Comparison of ENCODE assay signal across 22 cellular contexts in genomic region chr3:170524072-170524471, GRCh38.
DNase-seq lines count a peak whose midpoint lies in the region; ATAC-seq and TF ChIP-seq lines count a peak whose summit lies in the region.
"Had no signal": no experiment of that assay in that cellular context is flagged by ENCODE, and none has a peak within 500 bp of the region (broad histone marks: within the 10 kb centered on the region; RNA-seq: fewer than 3 reads in every experiment).

No MANE protein-coding gene starts in this region.

- H3K4me1 Mint-ChIP-seq in activated T-helper 2 cell treated with anti-CD3 and anti-CD28 coated beads, Interferon-gamma antibody, Interleukin-2, Interleukin-4, amounts not matched to agents 10 μg/mL and 5 μg/mL and 100 μg/mL, durations not matched to agents 14 hours and 24 hours and 36 hours (ENCODE audit: low read depth), result peaks cover 8% of the 10 kb centered on the region

- H3K27ac ChIP-seq in HEK293 (ENCODE audit: extremely low read depth, low read depth, low read length), result no peak overlapping the region
- H3K27ac ChIP-seq: 22Rv1, ascending aorta, tibial nerve had no signal

- H3K27me3 Mint-ChIP-seq in activated T-helper 2 cell treated with anti-CD3 and anti-CD28 coated beads, Interferon-gamma antibody, Interleukin-2, Interleukin-4, amounts not matched to agents 10 μg/mL and 5 μg/mL and 100 μg/mL, durations not matched to agents 14 hours and 24 hours and 36 hours (ENCODE audit: low read depth), result peaks cover 18% of the 10 kb centered on the region

- no peak overlapping the region for H3K4me3 Mint-ChIP-seq in activated T-helper 2 cell treated with anti-CD3 and anti-CD28 coated beads, Interferon-gamma antibody, Interleukin-2, Interleukin-4, amounts not matched to agents 10 μg/mL and 5 μg/mL and 100 μg/mL, durations not matched to agents 14 hours and 24 hours and 36 hours (ENCODE audit: low read depth)
- H3K4me3 Mint-ChIP-seq: activated CD4-positive, alpha-beta memory T cell treated with anti-CD3 and anti-CD28 coated beads, Interleukin-2, amount 10 ng/mL, durations not matched to agents 7 days and 5 days; activated naive CD4-positive, alpha-beta T cell treated with anti-CD3 and anti-CD28 coated beads for 36 hours; T-helper 2 cell treated with Interferon-gamma antibody and Interleukin-4, amounts not matched to agents 5 μg/mL and 100 μg/mL, for 36 hours; WTC11 had no signal

- H3K4me1 ChIP-seq in HEK293 (ENCODE audit: control insufficient read depth, insufficient read depth, low read length), result peaks cover 3% of the 10 kb centered on the region; the same call in 1 of the 2 replicates
- H3K4me1 ChIP-seq: ascending aorta, tibial nerve had no signal

- no peaks in the 10 kb centered on the region for H3K9me3 ChIP-seq in HEK293 (ENCODE audit: control insufficient read depth, insufficient read depth, low read depth, low read length)
- H3K9me3 ChIP-seq: ascending aorta, HAP-1, tibial nerve had no signal

- no peaks in the 10 kb centered on the region for H3K36me3 ChIP-seq in HEK293 (ENCODE audit: control insufficient read depth in 2 of 2, insufficient read depth in 1 of 2, low read length in 2 of 2)
- H3K36me3 ChIP-seq: ascending aorta, HAP-1, tibial nerve had no signal

- no peaks in the 10 kb centered on the region for H3K36me3 Mint-ChIP-seq in activated T-helper 2 cell treated with anti-CD3 and anti-CD28 coated beads, Interferon-gamma antibody, Interleukin-2, Interleukin-4, amounts not matched to agents 10 μg/mL and 5 μg/mL and 100 μg/mL, durations not matched to agents 14 hours and 24 hours and 36 hours (ENCODE audit: low read depth)
- H3K36me3 Mint-ChIP-seq: WTC11 had no signal

- H3K4me3 ChIP-seq in HEK293 (ENCODE audit: low read depth, low read length) (no peak overlapping the region), fibroblast of the aortic adventitia (ENCODE audit: low read depth, low read length) (no peak overlapping the region)
- H3K4me3 ChIP-seq: ascending aorta, HAP-1, tibial nerve had no signal

- CTCF ChIA-PET in HEK293 (lab: Yijun Ruan, JAX), result no interaction called here

- intact Hi-C loops in activated T-helper 2 cell treated with anti-CD3 and anti-CD28 coated beads, Interferon-gamma antibody, Interleukin-2, Interleukin-4, amounts not matched to agents 10 μg/mL and 5 μg/mL and 100 μg/mL, durations not matched to agents 14 hours and 24 hours and 36 hours (cut with micrococcal nuclease), result loop anchor here (5.0 kb wide), 1 partner anchor 48 kb away; no protein-coding TSS in a partner anchor

- DNase-seq in DMS153 (lab: John Stamatoyannopoulos, UW), result peak; percentile 49
- no peak for DNase-seq in DMS153 treated with DMSO at 0.1 percent for 48 hours (lab: John Stamatoyannopoulos, UW; ENCODE audit: unreplicated experiment)
- peak; percentile 52 for DNase-seq in NCI-H345 treated with DMSO at 0.1 percent for 48 hours (lab: John Stamatoyannopoulos, UW; ENCODE audit: unreplicated experiment)
- peak; percentile 54 for DNase-seq in fibroblast of the aortic adventitia (ENCODE audit: low read depth)
- DNase-seq in left lobe of liver (ENCODE audit: low spot score), result no peak
- DNase-seq in activated T-helper 2 cell treated with anti-CD3 and anti-CD28 coated beads, Interferon-gamma antibody, Interleukin-2, Interleukin-4, amounts not matched to agents 10 μg/mL and 5 μg/mL and 100 μg/mL, durations not matched to agents 14 hours and 24 hours and 36 hours (ENCODE audit: low spot score), result no peak
- DNase-seq: activated CD4-positive, alpha-beta memory T cell treated with anti-CD3 and anti-CD28 coated beads, Interleukin-2, amount 10 ng/mL, durations not matched to agents 7 days and 5 days; activated naive CD4-positive, alpha-beta T cell treated with anti-CD3 and anti-CD28 coated beads for 36 hours; activated T-cell treated with anti-CD3 and anti-CD28 coated beads, Interleukin-2, amount 50 U/mL, for 1 hour; NCI-H146; NK-92 treated with Interleukin-12 subunit alpha and Interleukin-12 subunit beta, amount 100 ng/mL, for 24 hours; posterior cingulate gyrus; stimulated activated CD4-positive, alpha-beta T cell treated with anti-CD3 and anti-CD28 coated beads, Interleukin-2, amount 100 ng/mL, for 24 hours; stimulated activated naive CD8-positive, alpha-beta T cell treated with anti-CD3 and anti-CD28 coated beads, Interleukin-15, Interleukin-2, amounts not matched to agents 100 U/mL and 50 U/mL, for 24 hours had no signal

- POLR2A ChIA-PET in HEK293 (lab: Yijun Ruan, JAX), result no interaction called here

- no peak overlapping the region for H3K27ac Mint-ChIP-seq in activated T-helper 2 cell treated with anti-CD3 and anti-CD28 coated beads, Interferon-gamma antibody, Interleukin-2, Interleukin-4, amounts not matched to agents 10 μg/mL and 5 μg/mL and 100 μg/mL, durations not matched to agents 14 hours and 24 hours and 36 hours
- H3K27ac Mint-ChIP-seq: activated CD4-positive, alpha-beta memory T cell treated with anti-CD3 and anti-CD28 coated beads, Interleukin-2, amount 10 ng/mL, durations not matched to agents 7 days and 5 days; activated naive CD4-positive, alpha-beta T cell treated with anti-CD3 and anti-CD28 coated beads for 36 hours; T-helper 2 cell treated with Interferon-gamma antibody and Interleukin-4, amounts not matched to agents 5 μg/mL and 100 μg/mL, for 36 hours; WTC11 had no signal

- no peaks in the 10 kb centered on the region for H3K9me3 Mint-ChIP-seq in activated T-helper 2 cell treated with anti-CD3 and anti-CD28 coated beads, Interferon-gamma antibody, Interleukin-2, Interleukin-4, amounts not matched to agents 10 μg/mL and 5 μg/mL and 100 μg/mL, durations not matched to agents 14 hours and 24 hours and 36 hours
- H3K9me3 Mint-ChIP-seq: activated CD4-positive, alpha-beta memory T cell treated with anti-CD3 and anti-CD28 coated beads, Interleukin-2, amount 10 ng/mL, durations not matched to agents 7 days and 5 days; activated naive CD4-positive, alpha-beta T cell treated with anti-CD3 and anti-CD28 coated beads for 36 hours; T-helper 2 cell treated with Interferon-gamma antibody and Interleukin-4, amounts not matched to agents 5 μg/mL and 100 μg/mL, for 36 hours; WTC11 had no signal

- TF ChIP-seq CTCF in HEK293 (tag by site-specific recombination; IDR thresholded peaks at IDR 0.05) (no peak), fibroblast of the aortic adventitia (IDR thresholded peaks at IDR 0.05; ENCODE audit: insufficient read depth, low read length) (no peak)

- ATAC-seq in left lobe of liver (no peak), HG02678 (IDR thresholded peaks at IDR 0.05; ENCODE audit: unreplicated experiment) (no peak)
- ATAC-seq: stimulated activated naive CD8-positive, alpha-beta T cell treated with anti-CD3 and anti-CD28 coated beads, Interleukin-15, Interleukin-2, amounts not matched to agents 100 U/mL and 50 U/mL, for 24 hours; WTC11 had no signal

TF ChIP-seq in HEK293, 187 proteins besides CTCF, POLR2A, EP300 and RAD21 (continues in another document):
- TF ChIP-seq, protein P1, sequence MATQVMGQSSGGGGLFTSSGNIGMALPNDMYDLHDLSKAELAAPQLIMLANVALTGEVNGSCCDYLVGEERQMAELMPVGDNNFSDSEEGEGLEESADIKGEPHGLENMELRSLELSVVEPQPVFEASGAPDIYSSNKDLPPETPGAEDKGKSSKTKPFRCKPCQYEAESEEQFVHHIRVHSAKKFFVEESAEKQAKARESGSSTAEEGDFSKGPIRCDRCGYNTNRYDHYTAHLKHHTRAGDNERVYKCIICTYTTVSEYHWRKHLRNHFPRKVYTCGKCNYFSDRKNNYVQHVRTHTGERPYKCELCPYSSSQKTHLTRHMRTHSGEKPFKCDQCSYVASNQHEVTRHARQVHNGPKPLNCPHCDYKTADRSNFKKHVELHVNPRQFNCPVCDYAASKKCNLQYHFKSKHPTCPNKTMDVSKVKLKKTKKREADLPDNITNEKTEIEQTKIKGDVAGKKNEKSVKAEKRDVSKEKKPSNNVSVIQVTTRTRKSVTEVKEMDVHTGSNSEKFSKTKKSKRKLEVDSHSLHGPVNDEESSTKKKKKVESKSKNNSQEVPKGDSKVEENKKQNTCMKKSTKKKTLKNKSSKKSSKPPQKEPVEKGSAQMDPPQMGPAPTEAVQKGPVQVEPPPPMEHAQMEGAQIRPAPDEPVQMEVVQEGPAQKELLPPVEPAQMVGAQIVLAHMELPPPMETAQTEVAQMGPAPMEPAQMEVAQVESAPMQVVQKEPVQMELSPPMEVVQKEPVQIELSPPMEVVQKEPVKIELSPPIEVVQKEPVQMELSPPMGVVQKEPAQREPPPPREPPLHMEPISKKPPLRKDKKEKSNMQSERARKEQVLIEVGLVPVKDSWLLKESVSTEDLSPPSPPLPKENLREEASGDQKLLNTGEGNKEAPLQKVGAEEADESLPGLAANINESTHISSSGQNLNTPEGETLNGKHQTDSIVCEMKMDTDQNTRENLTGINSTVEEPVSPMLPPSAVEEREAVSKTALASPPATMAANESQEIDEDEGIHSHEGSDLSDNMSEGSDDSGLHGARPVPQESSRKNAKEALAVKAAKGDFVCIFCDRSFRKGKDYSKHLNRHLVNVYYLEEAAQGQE (tag by site-specific recombination; IDR thresholded peaks at IDR 0.05), result no peak
- TF ChIP-seq HOXD13 (CRISPR knock-in tag; IDR thresholded peaks at IDR 0.05; ENCODE audit: borderline replicate concordance), result no peak
- TF ChIP-seq ZNF701 (tag by site-specific recombination; IDR thresholded peaks at IDR 0.05), result no peak
- no peak for TF ChIP-seq ZNF416 (tag by site-specific recombination; IDR thresholded peaks at IDR 0.05)
- peak; percentile 25 for TF ChIP-seq FEZF1 (tag by site-specific recombination; IDR thresholded peaks at IDR 0.05)

Comparison
In these comparisons a context has a peak if more than half of its experiments do, and no peak if none do; other contexts are left out.
1. DNase-seq: peak in DMS153 (single experiment), NCI-H345 treated with DMSO at 0.1 percent for 48 hours (single experiment) and fibroblast of the aortic adventitia (single experiment); none in DMS153 treated with DMSO at 0.1 percent for 48 hours (single experiment), left lobe of liver (single experiment) and activated T-helper 2 cell treated with anti-CD3 and anti-CD28 coated beads, Interferon-gamma antibody, Interleukin-2, Interleukin-4, amounts not matched to agents 10 μg/mL and 5 μg/mL and 100 μg/mL, durations not matched to agents 14 hours and 24 hours and 36 hours (single experiment).